26 cellular contexts compared by ENCODE assay signal in genomic region chr3:72462611-72463011, GRCh38. TPM values are rescaled to one million over a fixed set of nuclear protein-coding genes. Genes with fewer than 3 reads are reported as not detected.
A peak's percentile ranks its signal among the peaks of the same experiment; 100 is the strongest.
DNase-seq lines count a peak whose midpoint lies in the region; ATAC-seq, FAIRE-seq and TF ChIP-seq lines count a peak whose summit lies in the region.
"Had no signal": no experiment of that assay in that cellular context is flagged by ENCODE, and none has a peak within 500 bp of the region (broad histone marks: within the 10 kb centered on the region; RNA-seq: fewer than 3 reads in every experiment).

No MANE protein-coding gene starts in this region.

- no peak overlapping the region for H3K4me3 ChIP-seq in WERI-Rb-1 (ENCODE audit: low read depth, low read length)
- no peak overlapping the region for H3K4me3 ChIP-seq in fibroblast of mammary gland (ENCODE audit: control insufficient read depth, low read depth, low read length)
- H3K4me3 ChIP-seq in HepG2 (replicated peaks in 1 of 3; ENCODE audit: insufficient read depth in 1 of 3, low read depth in 2 of 3, low read length in 3 of 3) = 0 out of 6 replicates have a peak overlapping the region, but pooled peaks of 1 of the 3 experiments have one; percentile 31
- H3K4me3 ChIP-seq: ascending aorta; BLaER1 treated with 17β-estradiol and CSF1 and Interleukin-3, amounts not matched to agents 10 nM and 100 nM; HAP-1; SK-N-MC; upper lobe of left lung had no signal

- H3K4me1 ChIP-seq in HepG2 (ENCODE audit: insufficient read depth, low read length) = peaks cover 31% of the 10 kb centered on the region
- H3K4me1 ChIP-seq: ascending aorta, HAP-1 had no signal

- no peak for TF ChIP-seq POLR2A in HepG2 (IDR thresholded peaks at IDR 0.05; ENCODE audit: insufficient read depth in 1 of 2, low read depth in 2 of 2, low read length in 2 of 2)

- peak; percentile 95 for ATAC-seq in HepG2
- ATAC-seq: stimulated activated effector memory CD8-positive, alpha-beta T cell treated with anti-CD3 and anti-CD28 coated beads, Interleukin-12 subunit alpha, Interleukin-12 subunit beta, amount 100 ng/mL, for 72 hours had no signal

- POLR2A ChIA-PET in HepG2 (lab: Yijun Ruan, JAX) = interaction anchor here (1.0 to 1.3 kb wide), 2 partner anchors 15 to 20 kb away, joined by 3 to 6 read pairs; no protein-coding TSS in a partner anchor

- WGBS in HepG2 (ENCODE audit: low lambda C conversion rate) = 0% methylated on average over 5 of the region's 5 CpGs

- FAIRE-seq in HepG2 (lab: Jason Lieb, UNC) = peak; percentile 87
- FAIRE-seq: GM12891, keratinocyte had no signal

- H3K9ac ChIP-seq in HepG2 (ENCODE audit: insufficient read depth, low read depth, low read length) = no peak overlapping the region
- H3K9ac ChIP-seq: BLaER1 treated with 17β-estradiol and CSF1 and Interleukin-3, amounts not matched to agents 10 nM and 100 nM; KMS-11 had no signal

- TF ChIP-seq EP300 in HepG2 (IDR thresholded peaks at IDR 0.05; ENCODE audit: low read depth in 2 of 2, low read length in 2 of 2) (peak in 1 of 2 experiments; percentile 79; a peak in 2 of 4 replicates), HepG2 (CRISPR knock-in tag; IDR thresholded peaks at IDR 0.05; ENCODE audit: borderline replicate concordance) (no peak)

- intact Hi-C loops in HepG2 (cut with micrococcal nuclease; ENCODE audit: unreplicated experiment) = no loop called here

- H3K9me3 ChIP-seq in WERI-Rb-1 (ENCODE audit: severe bottlenecking) (no peaks in the 10 kb centered on the region), HepG2 (ENCODE audit: low read length) (no peaks in the 10 kb centered on the region)
- H3K9me3 ChIP-seq: ascending aorta; BLaER1 treated with 17β-estradiol and CSF1 and Interleukin-3, amounts not matched to agents 10 nM and 100 nM; HAP-1; upper lobe of left lung had no signal

- CTCF ChIA-PET in HepG2 (lab: Yijun Ruan, JAX; ENCODE audit: low intra/inter-chr PET ratio, low total read pairs) = no interaction called here

- H3K27me3 ChIP-seq in WERI-Rb-1 (ENCODE audit: insufficient read depth, low read depth, severe bottlenecking) = no peaks in the 10 kb centered on the region
- H3K27me3 ChIP-seq in HepG2 (ENCODE audit: control insufficient read depth in 1 of 2, insufficient read depth in 2 of 2, low read length in 2 of 2) = peaks cover 0 to 4% of the 10 kb centered on the region in 2 experiments; a peak in 2 of 5 replicates
- H3K27me3 ChIP-seq: ascending aorta; BLaER1 treated with 17β-estradiol and CSF1 and Interleukin-3, amounts not matched to agents 10 nM and 100 nM; upper lobe of left lung had no signal

- in situ Hi-C loops in HepG2 (cut with HindIII; ENCODE audit: extremely low pct_ligation_motif_present, low pct_unique_long_range_greater_than_20kb) = no loop called here

- TF ChIP-seq CTCF in WERI-Rb-1 (IDR thresholded peaks at IDR 0.05; ENCODE audit: low read depth, low read length) (no peak), fibroblast of mammary gland (conservative IDR thresholded peaks at IDR 0.05; ENCODE audit: control insufficient read depth, insufficient read depth, low read depth, low read length) (no peak), HepG2 (CRISPR knock-in tag; IDR thresholded peaks at IDR 0.05) (no peak)

- no TSS peak for BruUV-seq in HepG2 (replicated peaks; lab: Mats Ljungman, UMichigan)

- DNase-seq in WERI-Rb-1 (peak; percentile 33), fibroblast of mammary gland (ENCODE audit: low read depth) (peak; percentile 37), HepG2 (ENCODE audit: low spot score) (peak; percentile 77), retina (peak; percentile 50), C1 segment of cervical spinal cord (lab: John Stamatoyannopoulos, UW) (no peak), cerebellar cortex (ENCODE audit: low spot score) (no peak)
- DNase-seq in activated CD4-positive, alpha-beta T cell treated with anti-CD3 and anti-CD28 coated beads, Interleukin-2, amount 50 U/mL, for 48 hours = no peak
- DNase-seq: activated gamma-delta T cell treated with Interleukin-2 at 50 U/mL for 16 hours; activated T-cell treated with anti-CD3 and anti-CD28 coated beads, Interleukin-2, amount 50 U/mL, for 48 hours; central memory CD4-positive, alpha-beta T cell; DMS53; NCI-H1436 treated with DMSO at 0.1 percent for 48 hours; NCI-H446; OCI-M1; T-helper 1 cell; upper lobe of left lung had no signal

- peak overlapping the region; percentile 64 for H3K4me2 ChIP-seq in HepG2 (ENCODE audit: low read depth, low read length)
- H3K4me2 ChIP-seq: BLaER1 treated with 17β-estradiol and CSF1 and Interleukin-3, amounts not matched to agents 10 nM and 100 nM; KMS-11 had no signal

- TF ChIP-seq RAD21 in HepG2 (CRISPR knock-in tag; IDR thresholded peaks at IDR 0.05) = 0 out of 2 replicates have a peak, but pooled peaks have one; percentile 16

- H3K27ac ChIP-seq in WERI-Rb-1 = no peak overlapping the region
- no peak overlapping the region for H3K27ac ChIP-seq in HepG2 (ENCODE audit: extremely low read length, insufficient read depth, low read length)
- H3K27ac ChIP-seq: ascending aorta; BLaER1 treated with 17β-estradiol and CSF1 and Interleukin-3, amounts not matched to agents 10 nM and 100 nM; HL-60; KMS-11; RWPE1; SK-N-MC; upper lobe of left lung had no signal

- H3K79me2 ChIP-seq in HepG2 (ENCODE audit: insufficient read depth, low read length) = no peaks in the 10 kb centered on the region

- H4K20me1 ChIP-seq in HepG2 (ENCODE audit: insufficient read depth, low read length) = no peaks in the 10 kb centered on the region
- H4K20me1 ChIP-seq: BLaER1 treated with 17β-estradiol and CSF1 and Interleukin-3, amounts not matched to agents 10 nM and 100 nM had no signal

- no peak overlapping the region for H2AFZ ChIP-seq in HepG2 (ENCODE audit: low read length)

- H3K36me3 ChIP-seq in WERI-Rb-1 (no peaks in the 10 kb centered on the region), HepG2 (replicated peaks in 1 of 2; ENCODE audit: control insufficient read depth in 1 of 2, insufficient read depth in 2 of 2, low read length in 2 of 2) (no peaks in the 10 kb centered on the region)
- H3K36me3 ChIP-seq: ascending aorta; BLaER1 treated with 17β-estradiol and CSF1 and Interleukin-3, amounts not matched to agents 10 nM and 100 nM; HAP-1; upper lobe of left lung had no signal

TF ChIP-seq in HepG2, 621 proteins besides CTCF, POLR2A, EP300 and RAD21 (continues in another document):
- peak; percentile 74 for TF ChIP-seq FOSL2 (CRISPR knock-in tag; IDR thresholded peaks at IDR 0.05)
- no peak for TF ChIP-seq REST (IDR thresholded peaks at IDR 0.05; ENCODE audit: borderline replicate concordance in 1 of 2, low read depth in 1 of 2, low read length in 2 of 2)
- TF ChIP-seq ATF5 (CRISPR knock-in tag; IDR thresholded peaks at IDR 0.05; ENCODE audit: low read depth) = no peak

RNA-seq across cellular contexts. Expression of gene RYBP, which starts 16.2 kb away (rescaled TPM):
- total RNA-seq in HepG2 (2016; rRNA removed; fragmentation: Illumina TruSeq; extraction: Trizol) = 6.1 and 13.2 TPM in 2 replicates
- total RNA-seq in HepG2 (2016; cell fraction: cytosol; rRNA removed; fragmentation: Illumina TruSeq; extraction: Trizol; ENCODE audit: low read depth) = 1.0 and 1.2 TPM in 2 replicates
- 6.3 and 12.2 TPM in 2 replicates for total RNA-seq in HepG2 (2016; cell fraction: insoluble cytoplasmic fraction; rRNA removed; fragmentation: Illumina TruSeq; extraction: Trizol)
- 7.7 and 7.8 TPM in 2 replicates for total RNA-seq in HepG2 (2016; cell fraction: membrane; rRNA removed; fragmentation: Illumina TruSeq; extraction: Trizol)
- 8.8 and 10.1 TPM in 2 replicates for total RNA-seq in HepG2 (2016; cell fraction: nucleus; rRNA removed; fragmentation: Illumina TruSeq; extraction: Trizol)
- 8.0 and 10.7 TPM in 2 replicates for polyA plus RNA-seq in HepG2 (2011; rRNA removed)
- polyA plus RNA-seq in HepG2 (2011; cell fraction: cytosol; rRNA removed) = 4.9 and 7.5 TPM in 2 replicates
- 5.2 and 6.1 TPM in 2 replicates for polyA plus RNA-seq in HepG2 (2011; cell fraction: nucleus; rRNA removed)
- 15.4 and 18.6 TPM in 2 replicates for polyA plus RNA-seq in HepG2 (2012)
- polyA plus RNA-seq in HepG2 (2016; cell fraction: cytosol; fragmentation: Illumina TruSeq; extraction: Trizol; ENCODE audit: low read depth) = 1.4 TPM in 2 replicates
- 16.6 TPM in 2 replicates for polyA plus RNA-seq in HepG2 (2016; cell fraction: insoluble cytoplasmic fraction; fragmentation: Illumina TruSeq; extraction: Trizol; ENCODE audit: low read depth)
- polyA plus RNA-seq in HepG2 (2016; cell fraction: membrane; fragmentation: Illumina TruSeq; extraction: Trizol; ENCODE audit: low read depth) = 6.0 and 6.1 TPM in 2 replicates
- polyA plus RNA-seq in HepG2 (2016; cell fraction: nucleus; fragmentation: Illumina TruSeq; extraction: Trizol; ENCODE audit: insufficient read depth, low read depth) = 13.8 and 14.7 TPM in 2 replicates
- 2.2 and 5.2 TPM in 2 replicates for polyA minus RNA-seq in HepG2 (2011; rRNA and poly(A)+ RNA removed; ENCODE audit: low replicate concordance)
- 13.5 and 13.7 TPM in 2 replicates for polyA minus RNA-seq in HepG2 (2011; cell fraction: cytosol; rRNA and poly(A)+ RNA removed)
- 17.0 and 23.4 TPM in 2 replicates for polyA minus RNA-seq in HepG2 (2011; cell fraction: nucleus; rRNA and poly(A)+ RNA removed)

Comparison
In these comparisons a context has a peak if more than half of its experiments do, and no peak if none do; other contexts are left out.
1. DNase-seq: peak in WERI-Rb-1 (single experiment), fibroblast of mammary gland (single experiment), HepG2 (single experiment) and retina (single experiment); none in activated CD4-positive, alpha-beta T cell treated with anti-CD3 and anti-CD28 coated beads, Interleukin-2, amount 50 U/mL, for 48 hours (0 of 2), C1 segment of cervical spinal cord (0 of 14) and cerebellar cortex (single experiment).